In the genomic region with DNA sequence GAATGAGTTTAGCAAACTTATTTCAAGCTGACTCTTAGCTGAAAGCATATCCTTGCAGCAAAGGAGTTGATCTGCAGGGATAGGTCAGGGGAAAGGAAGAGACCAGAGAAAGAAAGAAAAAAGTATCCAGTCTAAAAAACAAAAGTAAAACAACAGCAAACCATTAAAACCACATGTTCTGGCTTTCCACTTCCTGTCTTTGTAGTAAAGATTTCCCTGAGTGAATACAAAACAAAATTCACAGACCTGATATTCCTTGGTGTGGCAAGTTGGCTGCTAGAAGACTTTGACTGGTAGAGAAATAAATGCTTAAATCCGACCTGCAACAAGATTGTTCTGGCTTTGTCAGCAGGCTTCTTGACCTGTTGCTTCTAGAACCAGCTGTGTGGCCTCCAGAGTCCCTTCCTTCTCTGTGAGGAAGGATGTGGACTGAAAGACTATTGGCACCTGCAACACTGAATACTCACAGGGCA, we compare ENCODE assay signal across 12 cellular contexts. TPM values are rescaled to one million over a fixed set of nuclear protein-coding genes. Genes with fewer than 3 reads are reported as not detected.
DNase-seq lines count a peak whose midpoint lies in the region; ATAC-seq and TF ChIP-seq lines count a peak whose summit lies in the region.
"Had no signal": no experiment of that assay in that cellular context is flagged by ENCODE, and none has a peak within 500 bp of the region (broad histone marks: within the 10 kb centered on the region; RNA-seq: fewer than 3 reads in every experiment).

No MANE protein-coding gene starts in this region.

- H3K9me3 ChIP-seq in DOHH2 (ENCODE audit: control insufficient read depth, insufficient read depth, low read length): no peaks in the 10 kb centered on the region
- H3K9me3 ChIP-seq: uterus had no signal

- peaks cover 19% of the 10 kb centered on the region for H3F3A ChIP-seq in DOHH2 (ENCODE audit: control insufficient read depth, insufficient read depth)

- no peaks in the 10 kb centered on the region for H3K79me2 ChIP-seq in DOHH2 (ENCODE audit: control insufficient read depth, low read length)

- H3K27ac Mint-ChIP-seq in activated naive CD4-positive, alpha-beta T cell treated with anti-CD3 and anti-CD28 coated beads, Interleukin-2, amount 50 U/mL, for 72 hours: peak overlapping the region in 1 of 2 donors; percentile 87
- peak overlapping the region; percentile 85 to 88 for H3K27ac Mint-ChIP-seq in natural killer cell

- peaks cover 46 to 56% of the 10 kb centered on the region in 2 donors for H3K4me1 Mint-ChIP-seq in natural killer cell

- no peaks in the 10 kb centered on the region for H3K36me3 ChIP-seq in DOHH2 (ENCODE audit: control insufficient read depth, low read length)
- H3K36me3 ChIP-seq: uterus had no signal

- no peaks in the 10 kb centered on the region for H3K27me3 Mint-ChIP-seq in natural killer cell (ENCODE audit: low read depth in 2 of 2)

- H3K27me3 ChIP-seq in DOHH2 (ENCODE audit: control insufficient read depth, low read length): no peaks in the 10 kb centered on the region
- H3K27me3 ChIP-seq: uterus had no signal

- no peaks in the 10 kb centered on the region for H4K20me1 ChIP-seq in DOHH2 (ENCODE audit: control insufficient read depth, insufficient read depth, low read depth, low read length)

- H3K36me3 Mint-ChIP-seq in activated naive CD4-positive, alpha-beta T cell treated with anti-CD3 and anti-CD28 coated beads, Interleukin-2, amount 50 U/mL, for 72 hours: no peaks in the 10 kb centered on the region
- no peaks in the 10 kb centered on the region for H3K36me3 Mint-ChIP-seq in natural killer cell

- peak; percentile 42 to 47 for ATAC-seq in activated naive CD4-positive, alpha-beta T cell treated with anti-CD3 and anti-CD28 coated beads, Interleukin-2, amount 50 U/mL, for 72 hours
- ATAC-seq in natural killer cell: peak; percentile 9 to 59 (median 32)
- ATAC-seq in HG03039 (IDR thresholded peaks at IDR 0.05; ENCODE audit: unreplicated experiment): no peak

- H3K9me2 ChIP-seq in DOHH2 (replicated peaks; ENCODE audit: control insufficient read depth, low read length): no peaks in the 10 kb centered on the region

- DNase-seq in Jurkat, Clone E6-1 (ENCODE audit: low read depth, low spot score): peak; percentile 63
- no peak for DNase-seq in activated naive CD4-positive, alpha-beta T cell treated with anti-CD3 and anti-CD28 coated beads, Interleukin-2, amount 50 U/mL, for 72 hours (ENCODE audit: low spot score in 2 of 2)
- DNase-seq in natural killer cell (no peak), NCI-H345 treated with DMSO at 0.1 percent for 48 hours (lab: John Stamatoyannopoulos, UW; ENCODE audit: unreplicated experiment) (no peak), HUDEP-2 (lab: John Stamatoyannopoulos, UW; ENCODE audit: unreplicated experiment in 76 of 76) (no peak)
- no peak for DNase-seq in stimulated activated CD4-positive, alpha-beta T cell treated with anti-CD3 and anti-CD28 coated beads, Interleukin-4, amount 100 ng/mL, for 1 hour
- DNase-seq: DMS 273 treated with DMSO at 0.1 percent for 48 hours, NCI-H2029, uterus had no signal

- peak overlapping the region; percentile 85 for H3K4me3 Mint-ChIP-seq in natural killer cell

- H3K4me3 ChIP-seq in DOHH2 (ENCODE audit: low read length): peak overlapping the region; percentile 37
- peak overlapping the region; percentile 11 for H3K4me3 ChIP-seq in Jurkat, Clone E6-1 (ENCODE audit: low read length)
- H3K4me3 ChIP-seq: uterus had no signal

- peaks cover 45% of the 10 kb centered on the region for H3K4me1 ChIP-seq in DOHH2 (ENCODE audit: control insufficient read depth, low read length)
- H3K4me1 ChIP-seq: uterus had no signal

- H3K27ac ChIP-seq in DOHH2 (ENCODE audit: low read depth, low read length): peak overlapping the region; percentile 20
- H3K27ac ChIP-seq: epithelial cell of prostate, uterus had no signal

- intact Hi-C loops in natural killer cell (cut with micrococcal nuclease): loop anchor here (5.0 kb wide), 1 partner anchor 84 kb away; no protein-coding TSS in a partner anchor

- peak overlapping the region; percentile 72 for H3K4me2 ChIP-seq in DOHH2 (ENCODE audit: low read length)

- peaks cover 0 to 3% of the 10 kb centered on the region in 2 donors for H3K9me3 Mint-ChIP-seq in activated naive CD4-positive, alpha-beta T cell treated with anti-CD3 and anti-CD28 coated beads, Interleukin-2, amount 50 U/mL, for 72 hours
- no peaks in the 10 kb centered on the region for H3K9me3 Mint-ChIP-seq in natural killer cell

- no peak for TF ChIP-seq CTCF in DOHH2 (IDR thresholded peaks at IDR 0.05; ENCODE audit: low read depth, low read length, poor library complexity, severe bottlenecking)
- no peak for TF ChIP-seq CTCF in natural killer cell (IDR thresholded peaks at IDR 0.05)

RNA-seq across cellular contexts. Expression of gene MCM3, which starts 23.4 kb away (rescaled TPM):
- polyA plus RNA-seq in Jurkat, Clone E6-1 (2012; ENCODE audit: insufficient read depth, insufficient read length): 225 TPM
- total RNA-seq in activated naive CD4-positive, alpha-beta T cell treated with anti-CD3 and anti-CD28 coated beads, Interleukin-2, amount 50 U/mL, for 72 hours: 100 to 1,000 TPM; 239 to 276 TPM
- 10 to 100 TPM; 26.4 to 46.2 (median 31.5) TPM for total RNA-seq in natural killer cell

RNA-seq across cellular contexts. Expression of gene PAQR8, which starts 54.0 kb away (rescaled TPM):
- polyA plus RNA-seq in Jurkat, Clone E6-1 (2012; ENCODE audit: insufficient read depth, insufficient read length): 8.7 TPM
- total RNA-seq in activated naive CD4-positive, alpha-beta T cell treated with anti-CD3 and anti-CD28 coated beads, Interleukin-2, amount 50 U/mL, for 72 hours: 10 to 100 TPM in 1 of 2 donors, 1 to 10 TPM in 1; 8.0 to 11.4 TPM
- total RNA-seq in natural killer cell: 1 to 10 TPM; 2.4 to 5.0 (median 4.6) TPM

Comparison
In these comparisons a context has a peak if more than half of its experiments do, and no peak if none do; other contexts are left out.
1. RNA of gene MCM3, which starts 23.4 kb away (total RNA-seq): 239 to 276 TPM in activated naive CD4-positive, alpha-beta T cell treated with anti-CD3 and anti-CD28 coated beads, Interleukin-2, amount 50 U/mL, for 72 hours; 26.4 to 46.2 TPM in natural killer cell; every median in the first group is over 4 times any median in the second.